Comparison of ENCODE assay signal across 2 cellular contexts in genomic region chr17:28925912-28926365, GRCh38.
TF ChIP-seq lines count a peak whose summit lies in the region.

No MANE protein-coding gene starts in this region.

TF ChIP-seq in SK-N-SH treated with all-trans-retinoic acid at 6 μM for 48 hours, 23 proteins besides CTCF, POLR2A, EP300 and RAD21:
- TF ChIP-seq BACH2 (CRISPR knock-in tag; IDR thresholded peaks at IDR 0.05; ENCODE audit: borderline replicate concordance) (no peak), TOX (CRISPR knock-in tag; IDR thresholded peaks at IDR 0.05; ENCODE audit: borderline replicate concordance) (peak; percentile 63; the same call in 1 of the 2 replicates)

TF ChIP-seq in K562, 482 proteins besides CTCF, POLR2A, EP300 and RAD21 (continues in another document):
- TF ChIP-seq VEZF1 (CRISPR knock-in tag; IDR thresholded peaks at IDR 0.05) = peak; percentile 81
- TF ChIP-seq NKRF (IDR thresholded peaks at IDR 0.05; ENCODE audit: borderline replicate concordance) = no peak
- no peak for TF ChIP-seq ILK (tag; IDR thresholded peaks at IDR 0.05; ENCODE audit: borderline replicate concordance, low read depth)
- peak; percentile 79 to 94; a peak in 3 of 4 replicates for TF ChIP-seq FOXA3 (CRISPR knock-in tag; conservative IDR thresholded peaks at IDR 0.05 in 1 of 2, IDR thresholded peaks at IDR 0.05 in 1 of 2)
- TF ChIP-seq RFX5 (IDR thresholded peaks at IDR 0.05; ENCODE audit: low read depth, low read length) = no peak
- TF ChIP-seq STAT5B (CRISPR knock-in tag; IDR thresholded peaks at IDR 0.05) = no peak
- TF ChIP-seq NCOA1 (IDR thresholded peaks at IDR 0.05; ENCODE audit: low read depth) = peak; percentile 60; the same call in 1 of the 2 replicates
- no peak for TF ChIP-seq KDM2B (CRISPR knock-in tag; IDR thresholded peaks at IDR 0.05)
- TF ChIP-seq NR4A1 (CRISPR knock-in tag; IDR thresholded peaks at IDR 0.05) = no peak
- no peak for TF ChIP-seq NR4A1 (tag; IDR thresholded peaks at IDR 0.05)
- peak; percentile 77; the same call in 1 of the 2 replicates for TF ChIP-seq LEF1 (IDR thresholded peaks at IDR 0.05)
- peak; percentile 47; the same call in 1 of the 2 replicates for TF ChIP-seq ARID3A (IDR thresholded peaks at IDR 0.05; ENCODE audit: borderline replicate concordance, low read depth, low read length)
- TF ChIP-seq ZNF41 (CRISPR knock-in tag; conservative IDR thresholded peaks at IDR 0.05) = no peak
- TF ChIP-seq ATF4 (CRISPR knock-in tag; IDR thresholded peaks at IDR 0.05) = 0 out of 2 replicates have a peak, but pooled peaks have one; percentile 22
- TF ChIP-seq ELF1 (tag; IDR thresholded peaks at IDR 0.05) = peak; percentile 35; the same call in 1 of the 2 replicates
- TF ChIP-seq ZNF384 (IDR thresholded peaks at IDR 0.05; ENCODE audit: low read depth, low read length) = no peak
- no peak for TF ChIP-seq ZBTB11 (CRISPR knock-in tag; IDR thresholded peaks at IDR 0.05)
- no peak for TF ChIP-seq FOXJ3 (CRISPR knock-in tag; IDR thresholded peaks at IDR 0.05)
- peak; percentile 67; the same call in 1 of the 2 replicates for TF ChIP-seq ZNF395 (CRISPR knock-in tag; IDR thresholded peaks at IDR 0.05)
- peak; percentile 95 for TF ChIP-seq CREM (IDR thresholded peaks at IDR 0.05; ENCODE audit: low read depth)
- TF ChIP-seq YBX1 (IDR thresholded peaks at IDR 0.05) = no peak
- TF ChIP-seq HNRNPUL1 (IDR thresholded peaks at IDR 0.05; ENCODE audit: low read length) = no peak
- TF ChIP-seq RREB1 (CRISPR knock-in tag; IDR thresholded peaks at IDR 0.05) = 0 out of 2 replicates have a peak, but pooled peaks have one; percentile 19
- peak; percentile 39; the same call in 1 of the 2 replicates for TF ChIP-seq SMARCA4 (IDR thresholded peaks at IDR 0.05)
- no peak for TF ChIP-seq GTF2E2 (tag; IDR thresholded peaks at IDR 0.05)
- peak; percentile 77 for TF ChIP-seq GABPA (tag; conservative IDR thresholded peaks at IDR 0.05; ENCODE audit: low read depth)
- peak; percentile 80 for TF ChIP-seq PKNOX1 (IDR thresholded peaks at IDR 0.05)
- peak; percentile 50; the same call in 1 of the 2 replicates for TF ChIP-seq SMARCE1 (IDR thresholded peaks at IDR 0.05)
- TF ChIP-seq EP400 (IDR thresholded peaks at IDR 0.05) = 0 out of 2 replicates have a peak, but pooled peaks have one; percentile 17
- no peak for TF ChIP-seq E4F1 (CRISPR knock-in tag; IDR thresholded peaks at IDR 0.05; ENCODE audit: borderline replicate concordance)
- peak; percentile 86 for TF ChIP-seq ATF3 (IDR thresholded peaks at IDR 0.05)
- no peak for TF ChIP-seq ATF3 (CRISPR knock-in tag; conservative IDR thresholded peaks at IDR 0.05)
- TF ChIP-seq TCF7 (IDR thresholded peaks at IDR 0.05; ENCODE audit: borderline replicate concordance) = no peak
- peak; percentile 96 for TF ChIP-seq ETV1 (tag; conservative IDR thresholded peaks at IDR 0.05; ENCODE audit: low read depth)
- TF ChIP-seq MEIS2 (IDR thresholded peaks at IDR 0.05; ENCODE audit: partially characterized antibody) = peak; percentile 96
- peak; percentile 53; the same call in 1 of the 2 replicates for TF ChIP-seq ESRRA (IDR thresholded peaks at IDR 0.05; ENCODE audit: borderline replicate concordance, low read depth)
